In genomic region chr4:81479573-81479972, GRCh38 we compare ENCODE assay signal across 3 cellular contexts. TPM values are rescaled to one million over a fixed set of nuclear protein-coding genes. Genes with fewer than 3 reads are reported as not detected.
"Had no signal": no experiment of that assay in that cellular context is flagged by ENCODE, and none has a peak within 500 bp of the region (broad histone marks: within the 10 kb centered on the region; RNA-seq: fewer than 3 reads in every experiment).

No MANE protein-coding gene starts in this region.

RNA-seq across cellular contexts. Expression of gene RASGEF1B, which starts 7.9 kb away (rescaled TPM):
- total RNA-seq: RPMI7951, SJSA1 had no signal
- polyA plus RNA-seq: SK-N-SH had no signal
